ENCODE assay signal across 25 cellular contexts in the genomic region with DNA sequence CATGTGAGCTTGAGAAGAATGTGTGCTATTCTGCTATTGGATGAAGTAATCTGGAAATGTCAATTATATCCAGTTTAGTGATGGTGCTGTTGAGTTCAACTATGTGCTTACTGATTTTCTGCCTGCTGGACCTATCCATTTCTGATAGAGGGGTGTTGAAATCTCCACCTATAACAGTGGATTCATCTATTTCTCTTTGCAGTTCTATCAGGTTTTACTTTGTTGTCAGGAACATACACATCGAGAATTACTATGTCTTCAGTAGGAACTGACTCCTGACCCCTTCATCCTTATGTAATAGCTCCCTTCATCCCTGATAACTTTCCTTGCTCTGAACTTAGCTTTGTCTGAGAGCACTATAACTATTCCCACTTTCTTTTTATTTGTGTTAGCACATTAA.
"Had no signal": no experiment of that assay in that cellular context is flagged by ENCODE, and none has a peak within 500 bp of the region (broad histone marks: within the 10 kb centered on the region; RNA-seq: fewer than 3 reads in every experiment).

No MANE protein-coding gene starts in this region.

- H3K4me3 Mint-ChIP-seq: mesothelial cell of epicardium, naive B cell had no signal

- FAIRE-seq: colon, endothelial cell of umbilical vein, islet of Langerhans, keratinocyte had no signal

- H3K36me3 Mint-ChIP-seq: naive B cell had no signal

- H3K27ac ChIP-seq: coronary artery, dorsolateral prefrontal cortex, esophagus squamous epithelium, gastrocnemius medialis, heart right ventricle, left lung, lower lobe of right lung had no signal

- DNase-seq: dermis blood vessel endothelial cell; dorsolateral prefrontal cortex; effector CD4-positive, alpha-beta T cell; effector memory CD4-positive, alpha-beta T cell; esophagus squamous epithelium; foreskin fibroblast; foreskin melanocyte; gastrocnemius medialis; glutamatergic neuron; head of caudate nucleus; heart right ventricle; hippocampal formation; left cardiac atrium; left lung; left ventricle myocardium superior; lower lobe of right lung; mesenchymal stem cell; mucosa of descending colon; naive B cell had no signal

- H3K27me3 ChIP-seq: dorsolateral prefrontal cortex had no signal

- H3K9me3 Mint-ChIP-seq: mesothelial cell of epicardium, naive B cell had no signal

- H3K4me1 Mint-ChIP-seq: naive B cell had no signal

- ATAC-seq: gastrocnemius medialis, heart right ventricle, left cardiac atrium, left lung, left ventricle myocardium superior, lower lobe of right lung, mucosa of descending colon had no signal

- H3K9me3 ChIP-seq: esophagus squamous epithelium, gastrocnemius medialis, heart right ventricle, left lung, lower lobe of right lung, mucosa of descending colon had no signal

- H3K4me1 ChIP-seq: esophagus squamous epithelium, gastrocnemius medialis, left lung, lower lobe of right lung had no signal

- H3K4me3 ChIP-seq: coronary artery, dorsolateral prefrontal cortex, esophagus squamous epithelium, gastrocnemius medialis, heart right ventricle, left lung, lower lobe of right lung, mucosa of descending colon had no signal

- H3K27ac Mint-ChIP-seq: mesothelial cell of epicardium, naive B cell had no signal
